Comparison of ENCODE assay signal across 19 cellular contexts in genomic region chr2:229344151-229344551, GRCh38.
DNase-seq lines count a peak whose midpoint lies in the region; ATAC-seq and TF ChIP-seq lines count a peak whose summit lies in the region.
"Had no signal": no experiment of that assay in that cellular context is flagged by ENCODE, and none has a peak within 500 bp of the region (broad histone marks: within the 10 kb centered on the region; RNA-seq: fewer than 3 reads in every experiment).

No MANE protein-coding gene starts in this region.

- 54 to 56% methylated on average over 6 of the region's 6 CpGs for WGBS in GM23248 (ENCODE audit: low coverage in 1 of 2, low lambda C conversion rate in 2 of 2, missing lambda C conversion rate in 2 of 2), 2 experiments
- WGBS in thyroid gland, 2 donors, result 59 to 72% methylated on average over 6 of the region's 6 CpGs

- in situ Hi-C loops in GM23248 (cut with MboI), result no loop called here

- H3K79me2 ChIP-seq in GM23248 (ENCODE audit: insufficient read depth), result no peaks in the 10 kb centered on the region

- H4K20me1 ChIP-seq in GM23248 (ENCODE audit: insufficient read depth), result no peaks in the 10 kb centered on the region

- peaks cover 32% of the 10 kb centered on the region for H3F3A ChIP-seq in GM23248 (ENCODE audit: insufficient read depth)

- DNase-seq in AG08395 (ENCODE audit: low spot score) (peak; percentile 80), GM23248 (peak; percentile 87), RWPE1 (ENCODE audit: low spot score) (peak; percentile 81), fibroblast of peridontal ligament (ENCODE audit: extremely low read depth) (peak; percentile 6), posterior cingulate gyrus (no peak), thyroid gland (no peak)
- DNase-seq: ACHN; activated CD4-positive, alpha-beta T cell treated with anti-CD3 and anti-CD28 coated beads for 36 hours; activated T-cell treated with anti-CD3 and anti-CD28 coated beads for 4 hours; gastrocnemius medialis; immature natural killer cell; mesendoderm; Right ventricle myocardium superior; spleen had no signal

- H3K4me1 ChIP-seq in GM23248 (ENCODE audit: insufficient read depth) (peaks cover 37% of the 10 kb centered on the region), thyroid gland (no peaks in the 10 kb centered on the region)
- H3K4me1 ChIP-seq: gastrocnemius medialis, spleen had no signal

- H3K4me2 ChIP-seq in GM23248 (ENCODE audit: unreplicated experiment), result peak overlapping the region; percentile 45

- H2AFZ ChIP-seq in GM23248, result no peak overlapping the region

- CTCF ChIA-PET in RWPE1 (lab: Yijun Ruan, JAX), result no interaction called here

- ATAC-seq in GM18909 (IDR thresholded peaks at IDR 0.05; ENCODE audit: poor library complexity, unreplicated experiment), result no peak
- no peak for ATAC-seq in HG03097 (IDR thresholded peaks at IDR 0.05; ENCODE audit: low FRiP score, unreplicated experiment)
- ATAC-seq: activated CD4-positive, alpha-beta T cell treated with anti-CD3 and anti-CD28 coated beads for 36 hours; gastrocnemius medialis; GM12878; K562 had no signal

- H3K4me3 ChIP-seq in GM23248 (no peak overlapping the region), thyroid gland (replicated peaks in 1 of 3) (no peak overlapping the region)
- H3K4me3 ChIP-seq: gastrocnemius medialis, GM12878, K562, spleen, suprapubic skin had no signal

- no peak for TF ChIP-seq POLR2A in thyroid gland (IDR thresholded peaks at IDR 0.05)

- H3K27me3 ChIP-seq in GM23248 (replicated peaks; ENCODE audit: insufficient read depth) (no peaks in the 10 kb centered on the region), thyroid gland (no peaks in the 10 kb centered on the region)
- H3K27me3 ChIP-seq: gastrocnemius medialis, spleen, suprapubic skin had no signal

- no peak for TF ChIP-seq CTCF in RWPE1 (conservative IDR thresholded peaks at IDR 0.05; ENCODE audit: low read depth)
- no peak for TF ChIP-seq CTCF in thyroid gland (IDR thresholded peaks at IDR 0.05)

- 0 out of 2 replicates have a peak overlapping the region, but pooled peaks have one; percentile 6 for H3K9ac ChIP-seq in GM23248

- H3K27ac ChIP-seq in GM23248 (peak overlapping the region; percentile 67), RWPE1 (peak overlapping the region; percentile 71), thyroid gland (no peak overlapping the region)
- H3K27ac ChIP-seq: gastrocnemius medialis, spleen, suprapubic skin had no signal

- POLR2A ChIA-PET in RWPE1 (lab: Yijun Ruan, JAX; ENCODE audit: low non-redundant PET), result no interaction called here

- H3K9me3 ChIP-seq in GM23248 (ENCODE audit: low read depth) (no peaks in the 10 kb centered on the region), thyroid gland (no peaks in the 10 kb centered on the region)
- H3K9me3 ChIP-seq: gastrocnemius medialis, suprapubic skin had no signal

- intact Hi-C loops in posterior cingulate gyrus (cut with DNase I), result no loop called here
- intact Hi-C loops in thyroid gland (cut with DNase I), result no loop called here

- no peaks in the 10 kb centered on the region for H3K36me3 ChIP-seq in GM23248 (ENCODE audit: low read depth)
- H3K36me3 ChIP-seq in thyroid gland, result no peaks in the 10 kb centered on the region
- H3K36me3 ChIP-seq: gastrocnemius medialis, spleen, suprapubic skin had no signal

- H3K9me2 ChIP-seq in GM23248 (ENCODE audit: insufficient read depth), result no peaks in the 10 kb centered on the region

Comparison
In these comparisons a context has a peak if more than half of its experiments do, and no peak if none do; other contexts are left out.
1. DNase-seq: peak in AG08395 (single experiment), GM23248 (single experiment), RWPE1 (single experiment) and fibroblast of peridontal ligament (single experiment); none in posterior cingulate gyrus (0 of 10) and thyroid gland (0 of 2).
2. H3K27ac ChIP-seq: peak in GM23248 (single experiment) and RWPE1 (single experiment); none in thyroid gland (0 of 3).